In the genomic region with DNA sequence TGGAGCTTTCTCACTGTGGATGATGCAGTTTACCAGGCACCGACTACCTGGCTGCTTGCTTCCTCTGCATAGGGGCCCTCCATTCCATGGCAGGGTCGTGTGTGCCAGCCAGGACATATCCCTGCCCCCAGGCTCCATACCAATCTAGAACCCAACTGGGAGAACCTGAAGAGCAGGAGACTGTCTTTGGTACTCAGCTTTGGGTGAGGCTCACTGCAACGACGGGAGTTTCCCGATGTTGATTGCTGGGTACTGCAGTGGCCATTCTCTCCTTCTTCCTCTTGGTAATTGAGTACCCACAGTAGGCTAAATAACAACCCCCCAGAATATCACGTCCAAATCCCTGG, we compare ENCODE assay signal across 19 cellular contexts.
"Had no signal": no experiment of that assay in that cellular context is flagged by ENCODE, and none has a peak within 500 bp of the region (broad histone marks: within the 10 kb centered on the region; RNA-seq: fewer than 3 reads in every experiment).

No MANE protein-coding gene starts in this region.

- H3K9ac ChIP-seq: parathyroid adenoma had no signal

- H3K27me3 ChIP-seq: gastroesophageal sphincter, tibial artery had no signal

- H3K4me3 Mint-ChIP-seq: activated CD4-positive, alpha-beta memory T cell treated with anti-CD3 and anti-CD28 coated beads for 36 hours; brain; nephron progenitor cell; stimulated activated naive CD8-positive, alpha-beta T cell treated with anti-CD3 and anti-CD28 coated beads, Interleukin-15, Interleukin-2, amounts not matched to agents 100 ng/mL and 50 ng/mL, for 24 hours; T-helper 17 cell had no signal

- H3K27ac Mint-ChIP-seq: activated CD4-positive, alpha-beta memory T cell treated with anti-CD3 and anti-CD28 coated beads for 36 hours; activated naive CD4-positive, alpha-beta T cell treated with anti-CD3 and anti-CD28 coated beads, Interleukin-2, amount 50 U/mL, for 72 hours; brain; nephron progenitor cell; stimulated activated naive CD8-positive, alpha-beta T cell treated with anti-CD3 and anti-CD28 coated beads, Interleukin-15, Interleukin-2, amounts not matched to agents 100 ng/mL and 50 ng/mL, for 24 hours; T-helper 17 cell had no signal

- H3K9me3 Mint-ChIP-seq: activated CD4-positive, alpha-beta memory T cell treated with anti-CD3 and anti-CD28 coated beads for 36 hours; activated naive CD4-positive, alpha-beta T cell treated with anti-CD3 and anti-CD28 coated beads, Interleukin-2, amount 50 U/mL, for 72 hours; nephron progenitor cell; stimulated activated naive CD8-positive, alpha-beta T cell treated with anti-CD3 and anti-CD28 coated beads, Interleukin-15, Interleukin-2, amounts not matched to agents 100 ng/mL and 50 ng/mL, for 24 hours had no signal

- H3K4me3 ChIP-seq: gastroesophageal sphincter, tibial artery had no signal

- H3K36me3 ChIP-seq: gastroesophageal sphincter, tibial artery had no signal

- H3K79me2 ChIP-seq: parathyroid adenoma had no signal

- H3K27me3 Mint-ChIP-seq: activated CD4-positive, alpha-beta memory T cell treated with anti-CD3 and anti-CD28 coated beads for 36 hours; stimulated activated naive CD8-positive, alpha-beta T cell treated with anti-CD3 and anti-CD28 coated beads, Interleukin-15, Interleukin-2, amounts not matched to agents 100 ng/mL and 50 ng/mL, for 24 hours had no signal

- ATAC-seq: activated naive CD4-positive, alpha-beta T cell treated with anti-CD3 and anti-CD28 coated beads, Interleukin-2, amount 50 U/mL, for 72 hours; gastroesophageal sphincter; right cardiac atrium; T-helper 17 cell had no signal

- H3K4me1 ChIP-seq: gastroesophageal sphincter, parathyroid adenoma, tibial artery had no signal

- H2AFZ ChIP-seq: parathyroid adenoma had no signal

- DNase-seq: activated CD4-positive, alpha-beta memory T cell treated with anti-CD3 and anti-CD28 coated beads for 36 hours; activated CD4-positive, alpha-beta T cell treated with anti-CD3 and anti-CD28 coated beads for 48 hours; activated effector memory CD4-positive, alpha-beta T cell treated with Interleukin-2 at 50 U/mL for 16 hours; activated T-cell treated with anti-CD3 and anti-CD28 coated beads, Interleukin-2, amount 50 U/mL, for 48 hours; aorta; head of caudate nucleus; hypothalamus; left cardiac atrium; nephron progenitor cell; right cardiac atrium; stimulated activated CD4-positive, alpha-beta T cell treated with anti-CD3 and anti-CD28 coated beads, Interleukin-4, amount 100 ng/mL, for 24 hours; substantia nigra; T-helper 17 cell; tibial artery had no signal

- H3K27ac ChIP-seq: gastroesophageal sphincter, parathyroid adenoma, tibial artery had no signal

- H3K9me3 ChIP-seq: gastroesophageal sphincter, tibial artery had no signal

- H3K36me3 Mint-ChIP-seq: activated CD4-positive, alpha-beta memory T cell treated with anti-CD3 and anti-CD28 coated beads for 36 hours; activated naive CD4-positive, alpha-beta T cell treated with anti-CD3 and anti-CD28 coated beads, Interleukin-2, amount 50 U/mL, for 72 hours; brain had no signal
